Comparison of ENCODE assay signal across 4 cellular contexts in genomic region chr2:194720461-194720860, GRCh38.
"Had no signal": no experiment of that assay in that cellular context is flagged by ENCODE, and none has a peak within 500 bp of the region (broad histone marks: within the 10 kb centered on the region; RNA-seq: fewer than 3 reads in every experiment).

No MANE protein-coding gene starts in this region.

- H3K4me3 ChIP-seq: K562 had no signal

- H3K27ac ChIP-seq: HL-60 had no signal

- DNase-seq: IMR-90, KBM-7 had no signal
